In genomic region chr17:43694081-43694870, GRCh38 we compare ENCODE assay signal across 8 cellular contexts. TPM values are rescaled to one million over a fixed set of nuclear protein-coding genes. Genes with fewer than 3 reads are reported as not detected.
DNase-seq lines count a peak whose midpoint lies in the region; ATAC-seq and TF ChIP-seq lines count a peak whose summit lies in the region.

No MANE protein-coding gene starts in this region.

- POLR2A ChIA-PET in Panc1 (lab: Charles Lee) = no interaction called here

- no peak overlapping the region for H3K27ac ChIP-seq in Panc1 (ENCODE audit: low read length)

- TF ChIP-seq CTCF in LNCAP (IDR thresholded peaks at IDR 0.05) = peak; percentile 93
- TF ChIP-seq CTCF in Panc1 (IDR thresholded peaks at IDR 0.05) = peak; percentile 84
- TF ChIP-seq CTCF in fibroblast of pulmonary artery (IDR thresholded peaks at IDR 0.05; ENCODE audit: low read length, missing control alignments) = peak; percentile 94
- TF ChIP-seq CTCF in nephron progenitor cell (IDR thresholded peaks at IDR 0.05) = peak; percentile 87

- no peak overlapping the region for H3K27ac Mint-ChIP-seq in nephron progenitor cell
- no peak overlapping the region for H3K27ac Mint-ChIP-seq in stimulated activated naive CD8-positive, alpha-beta T cell treated with anti-CD3 and anti-CD28 coated beads, Interleukin-15, amount 100 ng/mL, for 72 hours

- H3K27me3 ChIP-seq in Panc1 (ENCODE audit: control insufficient read depth, insufficient read depth, low read length) = no peaks in the 10 kb centered on the region

- intact Hi-C loops in Panc1 (cut with micrococcal nuclease; ENCODE audit: unreplicated experiment) = loop anchor here (1.0 kb wide), 1 partner anchor 66 kb away; no protein-coding TSS in a partner anchor

- DNase-seq in Panc1 (ENCODE audit: low read depth, low spot score) = peak; percentile 39
- peak; percentile 79 for DNase-seq in activated T-cell treated with anti-CD3 and anti-CD28 coated beads, Interleukin-2, amount 50 U/mL, for 48 hours
- peak; percentile 88 for DNase-seq in fibroblast of pulmonary artery (ENCODE audit: low read depth)
- DNase-seq in nephron progenitor cell = peak; percentile 81
- DNase-seq in stimulated activated naive CD8-positive, alpha-beta T cell treated with anti-CD3 and anti-CD28 coated beads, Interleukin-15, amount 100 ng/mL, for 72 hours = peak; percentile 72 to 79

- H3K9me3 Mint-ChIP-seq in nephron progenitor cell = no peaks in the 10 kb centered on the region
- H3K9me3 Mint-ChIP-seq in stimulated activated naive CD8-positive, alpha-beta T cell treated with anti-CD3 and anti-CD28 coated beads, Interleukin-15, amount 100 ng/mL, for 72 hours = no peaks in the 10 kb centered on the region

- CTCF ChIA-PET in Panc1 (lab: Charles Lee) = interaction anchor here (0.5 to 2.6 kb wide), 3 partner anchors 65 to 206 kb away, joined by 3 to 24 read pairs (median 3); partner anchors contain the start of gene SOST

- peak; percentile 97 for ATAC-seq in Panc1
- peak; percentile 91 for ATAC-seq in stimulated activated naive CD8-positive, alpha-beta T cell treated with anti-CD3 and anti-CD28 coated beads, Interleukin-15, amount 100 ng/mL, for 72 hours
- ATAC-seq in HG02973 (IDR thresholded peaks at IDR 0.05; ENCODE audit: unreplicated experiment) = no peak

- H3K4me3 ChIP-seq in Panc1 (ENCODE audit: low read depth in 2 of 2, low read length in 2 of 2) = no peak overlapping the region
- no peak overlapping the region for H3K4me3 ChIP-seq in fibroblast of pulmonary artery (replicated peaks; ENCODE audit: low read depth, low read length)

- H3K27me3 Mint-ChIP-seq in nephron progenitor cell (ENCODE audit: low read depth, poor library complexity) = peaks cover 43% of the 10 kb centered on the region
- peaks cover 19% of the 10 kb centered on the region for H3K27me3 Mint-ChIP-seq in stimulated activated naive CD8-positive, alpha-beta T cell treated with anti-CD3 and anti-CD28 coated beads, Interleukin-15, amount 100 ng/mL, for 72 hours

- H3K4me1 ChIP-seq in ES-I3 (ENCODE audit: insufficient read depth, low read length) (peaks cover 16% of the 10 kb centered on the region), Panc1 (ENCODE audit: control insufficient read depth, insufficient read depth, low read length) (no peaks in the 10 kb centered on the region)

- peaks cover 47% of the 10 kb centered on the region for H3K4me1 Mint-ChIP-seq in nephron progenitor cell
- H3K4me1 Mint-ChIP-seq in stimulated activated naive CD8-positive, alpha-beta T cell treated with anti-CD3 and anti-CD28 coated beads, Interleukin-15, amount 100 ng/mL, for 72 hours = no peaks in the 10 kb centered on the region

- H3K36me3 ChIP-seq in ES-I3 (ENCODE audit: insufficient read depth, low read length) (no peaks in the 10 kb centered on the region), Panc1 (ENCODE audit: control insufficient read depth, insufficient read depth, low read length) (no peaks in the 10 kb centered on the region)

- H3K36me3 Mint-ChIP-seq in nephron progenitor cell (ENCODE audit: low read depth) = no peaks in the 10 kb centered on the region

- H3K4me3 Mint-ChIP-seq in nephron progenitor cell = no peak overlapping the region
- no peak overlapping the region for H3K4me3 Mint-ChIP-seq in stimulated activated naive CD8-positive, alpha-beta T cell treated with anti-CD3 and anti-CD28 coated beads, Interleukin-15, amount 100 ng/mL, for 72 hours

- in situ Hi-C loops in Panc1 (cut with HindIII; ENCODE audit: low pct_unique_long_range_greater_than_20kb, low sequenced_read_pairs) = no loop called here

- H3K9ac ChIP-seq in ES-I3 (ENCODE audit: low read depth, low read length) = peak overlapping the region; percentile 30; the same call in 1 of the 2 replicates

- no TSS peak for BruUV-seq in Panc1 (replicated peaks; lab: Mats Ljungman, UMichigan)

- no peaks in the 10 kb centered on the region for H3K9me3 ChIP-seq in ES-I3 (ENCODE audit: control insufficient read depth, insufficient read depth, low read length)
- H3K9me3 ChIP-seq in Panc1 (ENCODE audit: control insufficient read depth, insufficient read depth, low read depth, low read length) = no peaks in the 10 kb centered on the region

RNA-seq across cellular contexts. Expression of gene MEOX1, which starts 32.6 kb away (rescaled TPM):
- 0.21 TPM for total RNA-seq in Panc1 (2021; ENCODE audit: unreplicated experiment)
- polyA plus RNA-seq in Panc1 (2012; ENCODE audit: insufficient read length) = 0.24 TPM
